Comparison of ENCODE assay signal across 14 cellular contexts in genomic region chr5:56112526-56113121, GRCh38.
DNase-seq lines count a peak whose midpoint lies in the region; ATAC-seq and TF ChIP-seq lines count a peak whose summit lies in the region.
"Had no signal": no experiment of that assay in that cellular context is flagged by ENCODE, and none has a peak within 500 bp of the region (broad histone marks: within the 10 kb centered on the region; RNA-seq: fewer than 3 reads in every experiment).

No MANE protein-coding gene starts in this region.

- H3K36me3 Mint-ChIP-seq in chondrocyte (ENCODE audit: low read depth): no peaks in the 10 kb centered on the region
- H3K36me3 Mint-ChIP-seq: CD8-positive, alpha-beta memory T cell had no signal

- no peaks in the 10 kb centered on the region for H3K9me3 Mint-ChIP-seq in chondrocyte (ENCODE audit: low read depth)
- H3K9me3 Mint-ChIP-seq: activated T-cell treated with anti-CD3 and anti-CD28 coated beads, Interleukin-2, amount 50 U/mL, for 72 hours; CD8-positive, alpha-beta memory T cell had no signal

- intact Hi-C loops in sciatic nerve (cut with DNase I): no loop called here

- H3K4me3 Mint-ChIP-seq in chondrocyte (ENCODE audit: unreplicated experiment): no peak overlapping the region
- H3K4me3 Mint-ChIP-seq: activated T-cell treated with anti-CD3 and anti-CD28 coated beads, Interleukin-2, amount 50 U/mL, for 72 hours; CD8-positive, alpha-beta memory T cell had no signal

- peak; percentile 92 for ATAC-seq in sciatic nerve
- ATAC-seq: activated T-cell treated with anti-CD3 and anti-CD28 coated beads, Interleukin-2, amount 50 U/mL, for 72 hours; HCT116 had no signal

- peaks cover 30% of the 10 kb centered on the region for H3K4me1 Mint-ChIP-seq in chondrocyte (ENCODE audit: low read depth)
- H3K4me1 Mint-ChIP-seq: CD8-positive, alpha-beta memory T cell had no signal

- TF ChIP-seq CTCF in chondrocyte (IDR thresholded peaks at IDR 0.05): no peak

- DNase-seq in DMS 273 (lab: John Stamatoyannopoulos, UW; ENCODE audit: unreplicated experiment) (peak; percentile 8), DMS 273 treated with DMSO at 0.1 percent for 48 hours (lab: John Stamatoyannopoulos, UW) (no peak), NOMO-1 (lab: John Stamatoyannopoulos, UW; ENCODE audit: unreplicated experiment in 2 of 2) (peak; percentile 84 to 87), chondrocyte (ENCODE audit: low spot score) (no peak), sciatic nerve (ENCODE audit: low spot score) (no peak), GM03348 (ENCODE audit: low spot score) (no peak), NCI-H774 (lab: John Stamatoyannopoulos, UW) (no peak), LoVo (ENCODE audit: low spot score) (no peak)
- DNase-seq: activated T-cell treated with anti-CD3 and anti-CD28 coated beads, Interleukin-2, amount 50 U/mL, for 72 hours; CD8-positive, alpha-beta memory T cell; islet precursor cell; NCI-H82; substantia nigra had no signal

- H3K27me3 Mint-ChIP-seq in chondrocyte (ENCODE audit: low read depth): no peaks in the 10 kb centered on the region
- H3K27me3 Mint-ChIP-seq: CD8-positive, alpha-beta memory T cell had no signal

- H3K27ac Mint-ChIP-seq in chondrocyte (ENCODE audit: unreplicated experiment): peak overlapping the region; percentile 65
- H3K27ac Mint-ChIP-seq: activated T-cell treated with anti-CD3 and anti-CD28 coated beads, Interleukin-2, amount 50 U/mL, for 72 hours had no signal

Comparison
In these comparisons a context has a peak if more than half of its experiments do, and no peak if none do; other contexts are left out.
1. DNase-seq: peak in DMS 273 (single experiment) and NOMO-1 (2 of 2); none in DMS 273 treated with DMSO at 0.1 percent for 48 hours (single experiment), chondrocyte (single experiment), sciatic nerve (single experiment), GM03348 (single experiment), NCI-H774 (single experiment) and LoVo (single experiment).